ENCODE assay signal across 17 cellular contexts in the genomic region with DNA sequence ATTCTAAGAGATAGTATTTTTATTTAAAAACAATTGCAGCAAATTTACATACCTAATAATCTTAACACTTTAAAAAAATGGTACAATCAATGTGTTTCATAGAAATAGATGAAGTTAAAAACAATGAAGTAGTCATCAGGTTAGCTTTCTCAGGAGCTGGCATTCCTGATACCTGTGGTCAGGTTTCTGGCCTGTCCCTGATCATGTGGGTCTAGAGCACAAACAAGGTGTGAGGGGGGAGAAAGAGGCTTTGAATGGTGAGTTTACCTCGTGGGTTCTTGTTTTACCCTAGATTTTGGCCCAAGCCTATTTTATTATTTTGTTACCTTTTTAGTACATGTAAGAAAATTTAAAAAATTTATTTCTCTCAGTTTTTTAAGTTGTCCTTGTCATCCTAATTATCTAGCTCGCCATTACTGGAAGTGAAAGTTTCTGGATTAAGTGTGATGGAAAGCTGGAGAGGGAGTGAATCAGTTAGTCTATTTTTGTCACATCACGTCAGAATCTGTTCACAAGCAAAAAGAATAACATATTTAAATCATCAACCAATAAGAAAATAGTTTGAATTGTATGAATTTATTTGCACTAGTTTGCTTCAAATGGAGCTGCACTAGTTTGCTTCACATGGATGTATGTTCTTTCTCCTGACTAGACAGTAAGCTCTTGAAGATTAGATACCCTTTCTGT.
"Had no signal": no experiment of that assay in that cellular context is flagged by ENCODE, and none has a peak within 500 bp of the region (broad histone marks: within the 10 kb centered on the region; RNA-seq: fewer than 3 reads in every experiment).

No MANE protein-coding gene starts in this region.

- H3K27ac Mint-ChIP-seq: activated naive CD8-positive, alpha-beta T cell treated with anti-CD3 and anti-CD28 coated beads, Interleukin-2, amount 50 U/mL, for 24 hours; activated T-helper 1 cell treated with anti-CD3 and anti-CD28 coated beads, Interleukin-12 subunit alpha, Interleukin-12 subunit beta, Interleukin-2, Interleukin-4 antibody, amounts not matched to agents 30 ng/mL and 10 ng/mL and 1 ng/mL, durations not matched to agents 14 hours and 24 hours and 36 hours; immature natural killer cell; progenitor cell of endocrine pancreas had no signal

- H3K4me3 Mint-ChIP-seq: activated naive CD8-positive, alpha-beta T cell treated with anti-CD3 and anti-CD28 coated beads, Interleukin-2, amount 50 U/mL, for 24 hours; activated T-helper 1 cell treated with anti-CD3 and anti-CD28 coated beads, Interleukin-12 subunit alpha, Interleukin-12 subunit beta, Interleukin-2, Interleukin-4 antibody, amounts not matched to agents 30 ng/mL and 10 ng/mL and 1 ng/mL, durations not matched to agents 14 hours and 24 hours and 36 hours; immature natural killer cell had no signal

- ATAC-seq: activated naive CD8-positive, alpha-beta T cell treated with anti-CD3 and anti-CD28 coated beads, Interleukin-2, amount 50 U/mL, for 24 hours; left lobe of liver; sciatic nerve had no signal

- H3K9me3 Mint-ChIP-seq: activated naive CD8-positive, alpha-beta T cell treated with anti-CD3 and anti-CD28 coated beads, Interleukin-2, amount 50 U/mL, for 24 hours; activated T-helper 1 cell treated with anti-CD3 and anti-CD28 coated beads, Interleukin-12 subunit alpha, Interleukin-12 subunit beta, Interleukin-2, Interleukin-4 antibody, amounts not matched to agents 30 ng/mL and 10 ng/mL and 1 ng/mL, durations not matched to agents 14 hours and 24 hours and 36 hours; immature natural killer cell had no signal

- H3K4me1 Mint-ChIP-seq: activated naive CD8-positive, alpha-beta T cell treated with anti-CD3 and anti-CD28 coated beads, Interleukin-2, amount 50 U/mL, for 24 hours; immature natural killer cell had no signal

- DNase-seq: activated CD4-positive, alpha-beta T cell treated with anti-CD3 and anti-CD28 coated beads for 4 hours; activated naive CD4-positive, alpha-beta T cell treated with Interleukin-2 at 50 U/mL for 16 hours; activated naive CD8-positive, alpha-beta T cell treated with anti-CD3 and anti-CD28 coated beads, Interleukin-2, amount 50 U/mL, for 24 hours; effector memory CD4-positive, alpha-beta T cell; immature natural killer cell; mesendoderm; stimulated activated CD4-positive, alpha-beta T cell treated with anti-CD3 and anti-CD28 coated beads, Interleukin-2, amount 100 ng/mL, for 48 hours; stimulated activated naive CD4-positive, alpha-beta T cell treated with Interleukin-2 at 50 U/mL for 16 hours; upper lobe of left lung had no signal

- H3K4me3 ChIP-seq: cardiac muscle cell, SJSA1, upper lobe of left lung had no signal

- H3K36me3 ChIP-seq: cardiac muscle cell, SJSA1, upper lobe of left lung had no signal

- H3K27me3 ChIP-seq: cardiac muscle cell, SJSA1, upper lobe of left lung had no signal

- H3K4me1 ChIP-seq: SJSA1, upper lobe of left lung had no signal

- H3K9me3 ChIP-seq: SJSA1, upper lobe of left lung had no signal

- H3K27me3 Mint-ChIP-seq: progenitor cell of endocrine pancreas had no signal

- H3K36me3 Mint-ChIP-seq: immature natural killer cell had no signal

- H3K27ac ChIP-seq: cardiac muscle cell, epithelial cell of prostate, SJSA1, upper lobe of left lung, VCaP had no signal
